ENCODE assay signal across 8 cellular contexts in genomic region chr11:96306933-96307747, GRCh38. TPM values are rescaled to one million over a fixed set of nuclear protein-coding genes. Genes with fewer than 3 reads are reported as not detected.
A peak's percentile ranks its signal among the peaks of the same experiment; 100 is the strongest.
DNase-seq lines count a peak whose midpoint lies in the region; ATAC-seq and TF ChIP-seq lines count a peak whose summit lies in the region.

No MANE protein-coding gene starts in this region.

- H3K4me3 ChIP-seq in AG09309 (ENCODE audit: control insufficient read depth, low read depth, low read length): peak overlapping the region; percentile 24
- peak overlapping the region; percentile 74 for H3K4me3 ChIP-seq in SK-N-MC
- peak overlapping the region; percentile 37 to 42 for H3K4me3 ChIP-seq in tibial artery

- peaks cover 86% of the 10 kb centered on the region for H3K4me1 Mint-ChIP-seq in mesothelial cell of epicardium

- no peak for ATAC-seq in GM18907 (IDR thresholded peaks at IDR 0.05; ENCODE audit: unreplicated experiment)
- no peak for ATAC-seq in HG03175 (IDR thresholded peaks at IDR 0.05; ENCODE audit: unreplicated experiment)

- H3K27ac ChIP-seq in SK-N-MC (peak overlapping the region; percentile 95), tibial artery (peak overlapping the region; percentile 71 to 72)

- peaks cover 0 to 90% (median 51%) of the 10 kb centered on the region in 4 donors for H3K4me1 ChIP-seq in tibial artery

- DNase-seq in AG09309 (ENCODE audit: low read depth) (peak; percentile 97), HPDE6-E6E7 (ENCODE audit: extremely low spot score) (peak; percentile 88), SK-N-MC (ENCODE audit: low read depth, low spot score) (peak; percentile 39), epidermal melanocyte (ENCODE audit: insufficient read length, low spot score) (peak; percentile 58), mesothelial cell of epicardium (ENCODE audit: low spot score in 2 of 2, unreplicated experiment in 2 of 2) (peak; percentile 61 to 79), tibial artery (peak; percentile 91 to 95)

- peak overlapping the region; percentile 99 for H3K27ac Mint-ChIP-seq in mesothelial cell of epicardium

- H3K9me3 ChIP-seq in SK-N-MC (ENCODE audit: low read depth, low read length) (no peaks in the 10 kb centered on the region), tibial artery (no peaks in the 10 kb centered on the region)

- H3K36me3 ChIP-seq in SK-N-MC (ENCODE audit: insufficient read depth, low read length): no peaks in the 10 kb centered on the region
- H3K36me3 ChIP-seq in tibial artery: no peaks in the 10 kb centered on the region

- no peaks in the 10 kb centered on the region for H3K27me3 Mint-ChIP-seq in mesothelial cell of epicardium (ENCODE audit: low read depth)

- intact Hi-C loops in tibial artery (cut with DNase I; ENCODE audit: low total_unique reads): loop anchor here (5.0 kb wide), 1 partner anchor 35 kb away; the partner anchor contains the start of gene MAML2

- peak overlapping the region; percentile 46 for H3K4me3 Mint-ChIP-seq in mesothelial cell of epicardium

- no peaks in the 10 kb centered on the region for H3K27me3 ChIP-seq in tibial artery

- no peak for TF ChIP-seq CTCF in AG09309 (IDR thresholded peaks at IDR 0.05; ENCODE audit: control insufficient read depth, insufficient read depth, low read depth, low read length, missing control alignments)
- TF ChIP-seq CTCF in mesothelial cell of epicardium (IDR thresholded peaks at IDR 0.05; ENCODE audit: unreplicated experiment): no peak
- no peak for TF ChIP-seq CTCF in tibial artery (IDR thresholded peaks at IDR 0.05)

- no peaks in the 10 kb centered on the region for H3K9me3 Mint-ChIP-seq in mesothelial cell of epicardium

- H3K36me3 Mint-ChIP-seq in mesothelial cell of epicardium: no peaks in the 10 kb centered on the region

- H3K9ac ChIP-seq in SK-N-MC (ENCODE audit: insufficient read length): peak overlapping the region; percentile 62

RNA-seq across cellular contexts. Expression of gene MAML2, which starts 35.9 kb away (rescaled TPM):
- total RNA-seq in mesothelial cell of epicardium: 36.4 to 38.4 TPM (median 38.3 TPM) in 3 replicates

Comparison
In these comparisons a context has a peak if more than half of its experiments do, and no peak if none do; other contexts are left out.
1. DNase-seq: peak in every context shown above with its lines; median percentile 97 in AG09309; 93 in tibial artery; 88 in HPDE6-E6E7; 70 in mesothelial cell of epicardium; 58 in epidermal melanocyte; 39 in SK-N-MC.
2. H3K4me3 ChIP-seq: peak in every context shown above with its lines; median percentile 74 in SK-N-MC; 40 in tibial artery; 24 in AG09309.